In the genomic region with DNA sequence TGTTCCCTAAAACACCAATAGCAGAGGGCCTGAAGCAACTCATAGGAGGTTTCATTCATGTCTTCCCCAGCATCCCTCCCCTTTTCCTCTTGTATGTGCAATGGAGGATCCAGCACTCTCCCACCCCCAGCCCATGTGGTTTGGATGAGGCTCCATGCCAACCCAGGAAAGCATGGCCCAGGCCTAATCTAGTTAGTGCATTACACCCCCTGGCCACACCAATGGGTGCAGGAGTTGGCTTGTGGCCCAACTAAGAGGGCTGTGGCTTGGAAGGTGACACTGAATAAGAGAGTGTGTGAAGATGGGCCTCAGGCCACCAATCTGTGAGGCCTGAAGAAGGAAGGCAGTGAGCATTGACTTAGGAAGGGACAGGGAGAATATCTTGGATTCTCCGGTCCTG, we compare ENCODE assay signal across 14 cellular contexts.
A peak's percentile ranks its signal among the peaks of the same experiment; 100 is the strongest.
DNase-seq lines count a peak whose midpoint lies in the region; TF ChIP-seq lines count a peak whose summit lies in the region.
"Had no signal": no experiment of that assay in that cellular context is flagged by ENCODE, and none has a peak within 500 bp of the region (broad histone marks: within the 10 kb centered on the region; RNA-seq: fewer than 3 reads in every experiment).

No MANE protein-coding gene starts in this region.

- no peak overlapping the region for H3K56ac ChIP-seq in H9 (ENCODE audit: insufficient read length, low read depth, low read length)

- H2BK5ac ChIP-seq in H9 (ENCODE audit: insufficient read length, low read length): no peak overlapping the region

- peaks cover 2 to 13% of the 10 kb centered on the region in 2 experiments; a peak in 3 of 4 replicates for H3K4me1 Mint-ChIP-seq in H9

- H3K27ac ChIP-seq in H9 (ENCODE audit: insufficient read length, low read depth, low read length) (no peak overlapping the region), transverse colon (no peak overlapping the region)
- H3K27ac ChIP-seq: BLaER1 treated with 17β-estradiol and CSF1 and Interleukin-3, amounts not matched to agents 10 nM and 100 nM had no signal

- H3K27ac Mint-ChIP-seq in H9: peak overlapping the region in 1 of 3 experiments; percentile 56; a peak in 1 of 7 replicates
- H3K27ac Mint-ChIP-seq: CD8-positive, alpha-beta T cell had no signal

- H2BK120ac ChIP-seq in H9 (ENCODE audit: low read depth, low read length, poor library complexity, severe bottlenecking): no peak overlapping the region

- no peaks in the 10 kb centered on the region for H3K79me1 ChIP-seq in H9 (ENCODE audit: insufficient read depth, low read depth, low read length, poor library complexity, severe bottlenecking)

- H3K36me3 ChIP-seq in transverse colon: no peaks in the 10 kb centered on the region
- H3K36me3 ChIP-seq: BLaER1 treated with 17β-estradiol and CSF1 and Interleukin-3, amounts not matched to agents 10 nM and 100 nM; HAP-1 had no signal

- H3T11ph ChIP-seq in H9 (ENCODE audit: low read length): no peak overlapping the region

- no peak overlapping the region for H2BK12ac ChIP-seq in H9 (ENCODE audit: insufficient read length, low read depth, low read length)

- H3K4me3 ChIP-seq in lower leg skin (ENCODE audit: low read depth, poor library complexity, severe bottlenecking) (no peak overlapping the region), transverse colon (no peak overlapping the region)
- H3K4me3 ChIP-seq: BLaER1 treated with 17β-estradiol and CSF1 and Interleukin-3, amounts not matched to agents 10 nM and 100 nM; HAP-1 had no signal

- no peak overlapping the region for H3K4me2 ChIP-seq in H9 (ENCODE audit: insufficient read depth, insufficient read length, low read length)

- H3K23me2 ChIP-seq in H9 (ENCODE audit: insufficient read length, low read depth, low read length, poor library complexity, severe bottlenecking): no peaks in the 10 kb centered on the region

- no peak overlapping the region for H3K14ac ChIP-seq in H9 (ENCODE audit: insufficient read depth, low read length)

- H2BK15ac ChIP-seq in H9 (ENCODE audit: low read depth, low read length): no peak overlapping the region

- H3K23ac ChIP-seq in H9 (ENCODE audit: insufficient read length, low read depth, low read length): no peak overlapping the region

- H3K9ac ChIP-seq in H9 (ENCODE audit: extremely low read depth, insufficient read length, low read length): no peak overlapping the region
- H3K9ac ChIP-seq: BLaER1 treated with 17β-estradiol and CSF1 and Interleukin-3, amounts not matched to agents 10 nM and 100 nM had no signal

- in situ Hi-C loops in transverse colon (cut with MboI; ENCODE audit: low pct_ligation_motif_present in 1 of 4, low pct_unique_long_range_greater_than_20kb in 1 of 4, low sequenced_read_pairs in 3 of 4): no loop called here

- peaks cover 0 to 2% of the 10 kb centered on the region in 2 experiments; a peak in 3 of 5 replicates for H3K9me3 Mint-ChIP-seq in H9
- H3K9me3 Mint-ChIP-seq: CD8-positive, alpha-beta T cell had no signal

- H3K4me1 ChIP-seq in H9 (ENCODE audit: insufficient read depth, low read length): no peaks in the 10 kb centered on the region
- no peaks in the 10 kb centered on the region for H3K4me1 ChIP-seq in transverse colon
- H3K4me1 ChIP-seq: HAP-1 had no signal

- no peak overlapping the region for H3K4me3 Mint-ChIP-seq in H9
- H3K4me3 Mint-ChIP-seq: CD8-positive, alpha-beta T cell had no signal

- H2AK5ac ChIP-seq in H9 (ENCODE audit: insufficient read length, low read length): no peak overlapping the region

- no peaks in the 10 kb centered on the region for H3K79me2 ChIP-seq in H9 (ENCODE audit: insufficient read depth, low read length)

- H4K8ac ChIP-seq in H9 (replicated peaks; ENCODE audit: insufficient read length, low read depth, low read length): no peak overlapping the region

- no peak overlapping the region for H4K5ac ChIP-seq in H9 (ENCODE audit: insufficient read length, low read depth, low read length)

- H3K18ac ChIP-seq in H9 (ENCODE audit: insufficient read length, low read depth, low read length): no peak overlapping the region

- no peak for TF ChIP-seq EP300 in transverse colon (IDR thresholded peaks at IDR 0.05; ENCODE audit: low read depth)

- H3K27me3 ChIP-seq in H9 (ENCODE audit: insufficient read depth, low read length) (no peaks in the 10 kb centered on the region), transverse colon (no peaks in the 10 kb centered on the region)
- H3K27me3 ChIP-seq: BLaER1 treated with 17β-estradiol and CSF1 and Interleukin-3, amounts not matched to agents 10 nM and 100 nM had no signal

- no peaks in the 10 kb centered on the region for H3K36me3 Mint-ChIP-seq in H9 (ENCODE audit: insufficient read depth in 1 of 3, low read depth in 3 of 3)
- H3K36me3 Mint-ChIP-seq: CD8-positive, alpha-beta T cell had no signal

- no peak overlapping the region for H2BK20ac ChIP-seq in H9 (ENCODE audit: low read depth, low read length, poor library complexity, severe bottlenecking)

- peaks cover 14% of the 10 kb centered on the region for H3K27me3 Mint-ChIP-seq in H9 (ENCODE audit: low read depth)

- WGBS in H9 (ENCODE audit: extremely low coverage, insufficient read length, low lambda C conversion rate): no CpG with 5 or more reads among the region's 1 CpG
- WGBS in lower leg skin, 2 donors: 85 to 90% methylated on average over 1 of the region's 1 CpG
- 88% methylated on average over 1 of the region's 1 CpG; no CpG with 5 or more reads in 1 of the 2 donors for WGBS in transverse colon (ENCODE audit: low coverage in 1 of 2), 2 donors

- intact Hi-C loops in lower leg skin (cut with DNase I; ENCODE audit: low total_unique reads): no loop called here
- intact Hi-C loops in transverse colon (cut with DNase I; ENCODE audit: low total_unique reads): no loop called here

- H4K91ac ChIP-seq in H9 (ENCODE audit: insufficient read length, low read depth, low read length): no peak overlapping the region

- no peak overlapping the region for H3K4ac ChIP-seq in H9 (ENCODE audit: low read depth, low read length)

- H2AFZ ChIP-seq in H9 (ENCODE audit: low read length): no peak overlapping the region

- TF ChIP-seq CTCF in H9 (conservative IDR thresholded peaks at IDR 0.05): no peak
- no peak for TF ChIP-seq CTCF in lower leg skin (IDR thresholded peaks at IDR 0.05)
- no peak for TF ChIP-seq CTCF in transverse colon (IDR thresholded peaks at IDR 0.05)

- TF ChIP-seq POLR2A in lower leg skin (IDR thresholded peaks at IDR 0.05) (no peak), transverse colon (IDR thresholded peaks at IDR 0.05) (no peak)

- peak; percentile 43 for DNase-seq in activated CD8-positive, alpha-beta memory T cell treated with anti-CD3 and anti-CD28 coated beads for 24 hours
- no peak for DNase-seq in activated CD8-positive, alpha-beta memory T cell treated with anti-CD3 and anti-CD28 coated beads, Interleukin-2, amount 50 U/mL, for 4 hours
- DNase-seq in H9 (peak; percentile 9), lower leg skin (ENCODE audit: low spot score in 2 of 2) (peak; percentile 11 to 66), ureter (ENCODE audit: low spot score) (peak; percentile 25), NCI-H69 (lab: John Stamatoyannopoulos, UW) (no peak), transverse colon (no peak)
- DNase-seq: 8988T; Calu3; CD8-positive, alpha-beta T cell; DMS79 treated with DMSO at 0.1 percent for 48 hours; GF-D8 had no signal

- H3K9me3 ChIP-seq in H9 (ENCODE audit: control insufficient read depth, low read depth, low read length) (no peaks in the 10 kb centered on the region), transverse colon (no peaks in the 10 kb centered on the region)
- H3K9me3 ChIP-seq: HAP-1 had no signal

- no peaks in the 10 kb centered on the region for H4K20me1 ChIP-seq in H9 (ENCODE audit: control insufficient read depth, insufficient read depth, insufficient read length)
- H4K20me1 ChIP-seq: BLaER1 treated with 17β-estradiol and CSF1 and Interleukin-3, amounts not matched to agents 10 nM and 100 nM had no signal

Comparison
In these comparisons a context has a peak if more than half of its experiments do, and no peak if none do; other contexts are left out.
1. DNase-seq: peak in activated CD8-positive, alpha-beta memory T cell treated with anti-CD3 and anti-CD28 coated beads for 24 hours (single experiment), H9 (single experiment), lower leg skin (2 of 2) and ureter (single experiment); none in activated CD8-positive, alpha-beta memory T cell treated with anti-CD3 and anti-CD28 coated beads, Interleukin-2, amount 50 U/mL, for 4 hours (single experiment), NCI-H69 (single experiment) and transverse colon (single experiment).